25 cellular contexts compared by ENCODE assay signal in genomic region chr11:23555085-23555484, GRCh38.
A peak's percentile ranks its signal among the peaks of the same experiment; 100 is the strongest.
DNase-seq lines count a peak whose midpoint lies in the region; ATAC-seq and TF ChIP-seq lines count a peak whose summit lies in the region.
"Had no signal": no experiment of that assay in that cellular context is flagged by ENCODE, and none has a peak within 500 bp of the region (broad histone marks: within the 10 kb centered on the region; RNA-seq: fewer than 3 reads in every experiment).

No MANE protein-coding gene starts in this region.

- H3K27me3 ChIP-seq in IMR-90 (ENCODE audit: control insufficient read depth, insufficient read depth, low read length): no peaks in the 10 kb centered on the region
- H3K27me3 ChIP-seq: body of pancreas, heart left ventricle had no signal

- H2BK15ac ChIP-seq in IMR-90 (ENCODE audit: low read depth, low read length): no peak overlapping the region

- no peaks in the 10 kb centered on the region for H3K36me3 ChIP-seq in IMR-90 (ENCODE audit: control insufficient read depth, insufficient read depth, low read length)
- H3K36me3 ChIP-seq: heart left ventricle, left ventricle myocardium inferior, thoracic aorta had no signal

- H2BK5ac ChIP-seq in IMR-90 (ENCODE audit: low read depth, low read length, poor library complexity, severe bottlenecking): peak overlapping the region; percentile 27

- no peak overlapping the region for H3K14ac ChIP-seq in IMR-90 (replicated peaks; ENCODE audit: low read depth, low read length)

- H4K5ac ChIP-seq in IMR-90 (ENCODE audit: low read depth, low read length): no peak overlapping the region

- no peak overlapping the region for H2AFZ ChIP-seq in IMR-90 (replicated peaks; ENCODE audit: low read length, poor library complexity)

- no peak overlapping the region for H3K23ac ChIP-seq in IMR-90 (ENCODE audit: low read depth, low read length)

- DNase-seq in AG10803 (ENCODE audit: low read depth) (peak; percentile 11), IMR-90 (peak; percentile 76), choroid plexus epithelial cell (ENCODE audit: low read depth) (peak; percentile 82), glomerular visceral epithelial cell (ENCODE audit: extremely low spot score) (peak; percentile 21), T-cell (no peak), immature natural killer cell (no peak)
- DNase-seq in natural killer cell treated with Interleukin-12 subunit alpha and Interleukin-12 subunit beta and Interleukin-15 and Interleukin-18, amount 100 ng/mL, for 72 hours (ENCODE audit: low spot score): no peak
- DNase-seq in activated naive CD4-positive, alpha-beta T cell treated with anti-CD3 and anti-CD28 coated beads for 36 hours: no peak
- DNase-seq: activated T-cell treated with anti-CD3 and anti-CD28 coated beads, Interleukin-2, amount 50 U/mL, for 4 hours; body of pancreas; GF-D8; heart left ventricle; left ventricle myocardium inferior; NCI-H1105; NCI-H2029 treated with DMSO at 0.1 percent for 48 hours; RPMI8226; stimulated activated naive CD4-positive, alpha-beta T cell; T-helper 9 cell had no signal

- H3K18ac ChIP-seq in IMR-90 (ENCODE audit: low read depth, low read length): no peak overlapping the region; the same call in 1 of the 2 replicates

- no peaks in the 10 kb centered on the region; the same call in 1 of the 2 replicates for H3K9me3 ChIP-seq in IMR-90 (ENCODE audit: control insufficient read depth, insufficient read depth, low read length)
- H3K9me3 ChIP-seq: body of pancreas, left ventricle myocardium inferior, thoracic aorta had no signal

- no peak overlapping the region for H3K27ac ChIP-seq in IMR-90 (ENCODE audit: insufficient read depth, low read length)
- H3K27ac ChIP-seq: body of pancreas, C4-2B, coronary artery, heart left ventricle, left ventricle myocardium inferior, thoracic aorta had no signal

- peak overlapping the region; percentile 59; the same call in 1 of the 2 replicates for H3K4ac ChIP-seq in IMR-90 (ENCODE audit: low read depth, low read length)

- peak overlapping the region; percentile 58; the same call in 1 of the 2 replicates for H2BK20ac ChIP-seq in IMR-90 (ENCODE audit: low read depth, low read length)

- peak overlapping the region; percentile 71; the same call in 1 of the 2 replicates for H2BK120ac ChIP-seq in IMR-90 (ENCODE audit: low read depth, low read length)

- in situ Hi-C loops in IMR-90 (cut with MboI; ENCODE audit: low sequenced_read_pairs): no loop called here

- CTCF ChIA-PET in IMR-90 (lab: Yijun Ruan, JAX): no interaction called here
- CTCF ChIA-PET in T-cell (lab: Charles Lee): no interaction called here
- CTCF ChIA-PET in activated naive CD4-positive, alpha-beta T cell treated with anti-CD3 and anti-CD28 coated beads for 36 hours (lab: Charles Lee): no interaction called here

- POLR2A ChIA-PET in IMR-90 (lab: Charles Lee; ENCODE audit: unreplicated experiment) (no interaction called here), T-cell (lab: Charles Lee) (no interaction called here)

- ATAC-seq in IMR-90 (ENCODE audit: low read depth) (peak; percentile 54), T-cell (replicated peaks in 1 of 4) (no peak)
- no peak for ATAC-seq in natural killer cell treated with Interleukin-12 subunit alpha and Interleukin-12 subunit beta and Interleukin-15 and Interleukin-18, amount 100 ng/mL, for 72 hours
- ATAC-seq: activated CD4-positive, CD25-positive, alpha-beta regulatory T cell treated with anti-CD3 and anti-CD28 coated beads, Interleukin-2, amount 50 U/mL, for 24 hours; activated T-cell treated with anti-CD3 and anti-CD28 coated beads, Interleukin-2, amount 50 U/mL, for 4 hours; body of pancreas; heart left ventricle; SK-N-SH treated with all-trans-retinoic acid at 6 μM for 48 hours had no signal

- TF ChIP-seq POLR2A in IMR-90 (IDR thresholded peaks at IDR 0.05; ENCODE audit: low read depth, low read length): no peak

- TF ChIP-seq RAD21 in IMR-90 (IDR thresholded peaks at IDR 0.05; ENCODE audit: low read length): no peak

- no peak for TF ChIP-seq CTCF in AG10803 (conservative IDR thresholded peaks at IDR 0.05; ENCODE audit: low read length)
- no peak for TF ChIP-seq CTCF in IMR-90 (conservative IDR thresholded peaks at IDR 0.05; ENCODE audit: low read depth, low read length)
- TF ChIP-seq CTCF in choroid plexus epithelial cell (conservative IDR thresholded peaks at IDR 0.05; ENCODE audit: low read depth, low read length): no peak

- no peak overlapping the region for H3K4me2 ChIP-seq in IMR-90 (ENCODE audit: low read depth, low read length)

- peaks cover 2% of the 10 kb centered on the region; the same call in 1 of the 2 replicates for H3K4me1 ChIP-seq in IMR-90 (ENCODE audit: control insufficient read depth, insufficient read depth, low read length)
- H3K4me1 ChIP-seq: body of pancreas, heart left ventricle, left ventricle myocardium inferior had no signal

- no peaks in the 10 kb centered on the region for H4K20me1 ChIP-seq in IMR-90 (ENCODE audit: insufficient read depth, low read length)

- no peak overlapping the region for H4K91ac ChIP-seq in IMR-90 (ENCODE audit: insufficient read depth, low read depth, low read length)

- H2AK5ac ChIP-seq in IMR-90 (ENCODE audit: low read depth, low read length): no peak overlapping the region

- H4K8ac ChIP-seq in IMR-90 (ENCODE audit: low read depth in 2 of 2, low read length in 2 of 2): no peak overlapping the region

- H3K27me3 Mint-ChIP-seq in natural killer cell treated with Interleukin-12 subunit alpha and Interleukin-12 subunit beta and Interleukin-15 and Interleukin-18, amount 100 ng/mL, for 72 hours: no peaks in the 10 kb centered on the region
- no peaks in the 10 kb centered on the region for H3K27me3 Mint-ChIP-seq in T-cell
- no peaks in the 10 kb centered on the region for H3K27me3 Mint-ChIP-seq in activated naive CD4-positive, alpha-beta T cell treated with anti-CD3 and anti-CD28 coated beads for 36 hours (ENCODE audit: low read depth)
- H3K27me3 Mint-ChIP-seq in immature natural killer cell (ENCODE audit: low read depth in 3 of 3): peaks cover 0 to 2% (median 0%) of the 10 kb centered on the region in 3 donors
- H3K27me3 Mint-ChIP-seq: activated naive CD4-positive, alpha-beta T cell treated with anti-CD3 and anti-CD28 coated beads, Interleukin-2, amount 50 U/mL, for 24 hours; progenitor cell of endocrine pancreas had no signal

- H3K9ac ChIP-seq in IMR-90 (ENCODE audit: low read depth, low read length): no peak overlapping the region

- no CpG with 5 or more reads among the region's 1 CpG for WGBS in IMR-90 (ENCODE audit: extremely low coverage in 2 of 2, insufficient read length in 1 of 2), 2 experiments

- no peaks in the 10 kb centered on the region for H3K9me1 ChIP-seq in IMR-90 (ENCODE audit: insufficient read depth, low read length)

- H3K36me3 Mint-ChIP-seq in natural killer cell treated with Interleukin-12 subunit alpha and Interleukin-12 subunit beta and Interleukin-15 and Interleukin-18, amount 100 ng/mL, for 72 hours: no peaks in the 10 kb centered on the region
- H3K36me3 Mint-ChIP-seq in T-cell: no peaks in the 10 kb centered on the region
- H3K36me3 Mint-ChIP-seq in activated naive CD4-positive, alpha-beta T cell treated with anti-CD3 and anti-CD28 coated beads for 36 hours (ENCODE audit: low read depth): no peaks in the 10 kb centered on the region
- H3K36me3 Mint-ChIP-seq in immature natural killer cell: peaks cover 5 to 22% (median 12%) of the 10 kb centered on the region in 3 donors
- H3K36me3 Mint-ChIP-seq: activated naive CD4-positive, alpha-beta T cell treated with anti-CD3 and anti-CD28 coated beads, Interleukin-2, amount 50 U/mL, for 24 hours had no signal

- H3K56ac ChIP-seq in IMR-90 (ENCODE audit: extremely low read depth, insufficient read depth, low read length): no peak overlapping the region

- H3K4me3 ChIP-seq in AG10803 (ENCODE audit: low read length) (no peak overlapping the region), IMR-90 (ENCODE audit: insufficient read depth, low read depth, low read length) (no peak overlapping the region), choroid plexus epithelial cell (ENCODE audit: low read depth, low read length) (no peak overlapping the region)
- H3K4me3 ChIP-seq: body of pancreas, coronary artery, heart left ventricle, left ventricle myocardium inferior, thoracic aorta had no signal

- H3K4me1 Mint-ChIP-seq in natural killer cell treated with Interleukin-12 subunit alpha and Interleukin-12 subunit beta and Interleukin-15 and Interleukin-18, amount 100 ng/mL, for 72 hours (ENCODE audit: low read depth in 2 of 2): peaks cover 7 to 16% of the 10 kb centered on the region in 2 donors
- H3K4me1 Mint-ChIP-seq in T-cell (no peaks in the 10 kb centered on the region), immature natural killer cell (peaks cover 16 to 21% of the 10 kb centered on the region in 2 donors)
- H3K4me1 Mint-ChIP-seq in activated naive CD4-positive, alpha-beta T cell treated with anti-CD3 and anti-CD28 coated beads for 36 hours (ENCODE audit: low read depth): no peaks in the 10 kb centered on the region
- H3K4me1 Mint-ChIP-seq: activated naive CD4-positive, alpha-beta T cell treated with anti-CD3 and anti-CD28 coated beads, Interleukin-2, amount 50 U/mL, for 24 hours had no signal

- H3K27ac Mint-ChIP-seq in natural killer cell treated with Interleukin-12 subunit alpha and Interleukin-12 subunit beta and Interleukin-15 and Interleukin-18, amount 100 ng/mL, for 72 hours: no peak overlapping the region
- H3K27ac Mint-ChIP-seq in T-cell (no peak overlapping the region), immature natural killer cell (no peak overlapping the region)
- no peak overlapping the region for H3K27ac Mint-ChIP-seq in activated naive CD4-positive, alpha-beta T cell treated with anti-CD3 and anti-CD28 coated beads for 36 hours
- H3K27ac Mint-ChIP-seq: activated naive CD4-positive, alpha-beta T cell treated with anti-CD3 and anti-CD28 coated beads, Interleukin-2, amount 50 U/mL, for 24 hours; progenitor cell of endocrine pancreas had no signal

- no peak overlapping the region for H2AK9ac ChIP-seq in IMR-90 (replicated peaks; ENCODE audit: low read depth, low read length, poor library complexity)

- no peaks in the 10 kb centered on the region for H3K9me3 Mint-ChIP-seq in natural killer cell treated with Interleukin-12 subunit alpha and Interleukin-12 subunit beta and Interleukin-15 and Interleukin-18, amount 100 ng/mL, for 72 hours
- H3K9me3 Mint-ChIP-seq in T-cell (peaks cover 0 to 3% (median 0%) of the 10 kb centered on the region in 3 donors), immature natural killer cell (peaks cover 0 to 4% (median 0%) of the 10 kb centered on the region in 6 donors)
- peaks cover 2% of the 10 kb centered on the region for H3K9me3 Mint-ChIP-seq in activated naive CD4-positive, alpha-beta T cell treated with anti-CD3 and anti-CD28 coated beads for 36 hours
- H3K9me3 Mint-ChIP-seq: activated naive CD4-positive, alpha-beta T cell treated with anti-CD3 and anti-CD28 coated beads, Interleukin-2, amount 50 U/mL, for 24 hours had no signal

- intact Hi-C loops in IMR-90 (cut with micrococcal nuclease): no loop called here
- intact Hi-C loops in activated naive CD4-positive, alpha-beta T cell treated with anti-CD3 and anti-CD28 coated beads for 36 hours (cut with micrococcal nuclease): loop anchor here (10.0 kb wide), 1 partner anchor 440 kb away; no protein-coding TSS in a partner anchor

- H3K4me3 Mint-ChIP-seq in natural killer cell treated with Interleukin-12 subunit alpha and Interleukin-12 subunit beta and Interleukin-15 and Interleukin-18, amount 100 ng/mL, for 72 hours: no peak overlapping the region
- H3K4me3 Mint-ChIP-seq in T-cell: no peak overlapping the region
- H3K4me3 Mint-ChIP-seq in activated naive CD4-positive, alpha-beta T cell treated with anti-CD3 and anti-CD28 coated beads for 36 hours: no peak overlapping the region
- H3K4me3 Mint-ChIP-seq in immature natural killer cell: no peak overlapping the region
- H3K4me3 Mint-ChIP-seq: activated naive CD4-positive, alpha-beta T cell treated with anti-CD3 and anti-CD28 coated beads, Interleukin-2, amount 50 U/mL, for 24 hours; activated T-cell treated with anti-CD3 and anti-CD28 coated beads, Interleukin-2, amount 50 U/mL, for 4 hours had no signal

- no TSS peak for BruUV-seq in IMR-90 (replicated peaks; lab: Mats Ljungman, UMichigan)

- no peaks in the 10 kb centered on the region for H3K79me1 ChIP-seq in IMR-90 (ENCODE audit: low read depth in 1 of 2, low read length in 2 of 2)

- dilution Hi-C loops in IMR-90 (cut with HindIII; ENCODE audit: low sequenced_read_pairs, unreplicated experiment): no loop called here

Comparison
In these comparisons a context has a peak if more than half of its experiments do, and no peak if none do; other contexts are left out.
1. DNase-seq: peak in AG10803 (single experiment), IMR-90 (single experiment), choroid plexus epithelial cell (single experiment) and glomerular visceral epithelial cell (single experiment); none in natural killer cell treated with Interleukin-12 subunit alpha and Interleukin-12 subunit beta and Interleukin-15 and Interleukin-18, amount 100 ng/mL, for 72 hours (single experiment), T-cell (0 of 34), activated naive CD4-positive, alpha-beta T cell treated with anti-CD3 and anti-CD28 coated beads for 36 hours (single experiment) and immature natural killer cell (0 of 3).